Comparison of ENCODE assay signal across 13 cellular contexts in the genomic region with DNA sequence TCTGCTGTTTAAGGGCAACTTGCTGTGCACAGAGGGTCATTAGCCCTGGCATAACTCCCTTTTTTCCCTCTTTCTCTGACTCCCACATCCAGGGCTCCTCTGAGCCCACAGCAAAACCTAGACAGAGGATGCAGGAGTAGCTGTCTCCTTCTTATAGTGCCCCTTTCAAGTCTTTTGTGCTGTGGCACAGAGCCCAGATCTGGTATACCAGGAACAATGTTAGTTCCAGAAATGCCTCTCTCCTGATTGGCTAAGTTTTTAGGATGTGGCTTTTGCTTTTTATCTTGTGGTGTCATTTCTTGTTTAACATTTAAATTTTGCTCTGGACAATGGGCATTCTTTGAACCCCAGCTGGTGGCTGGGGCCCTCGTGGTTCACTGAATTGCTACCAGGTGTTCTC. TPM values are rescaled to one million over a fixed set of nuclear protein-coding genes. Genes with fewer than 3 reads are reported as not detected.
A peak's percentile ranks its signal among the peaks of the same experiment; 100 is the strongest.
DNase-seq lines count a peak whose midpoint lies in the region; ATAC-seq and TF ChIP-seq lines count a peak whose summit lies in the region.
"Had no signal": no experiment of that assay in that cellular context is flagged by ENCODE, and none has a peak within 500 bp of the region (broad histone marks: within the 10 kb centered on the region; RNA-seq: fewer than 3 reads in every experiment).

No MANE protein-coding gene starts in this region.

- H3K4me1 ChIP-seq in testis: no peaks in the 10 kb centered on the region

- 52 to 84% methylated on average over 1 of the region's 1 CpG for WGBS in testis, 2 donors

- CTCF ChIA-PET in CD4-positive, alpha-beta T cell (lab: Charles Lee): interaction anchor here (1.3 to 1.8 kb wide), 3 partner anchors 214 to 227 kb away, joined by 3 to 10 read pairs (median 5); a partner anchor contains a TSS

- no peaks in the 10 kb centered on the region for H3K36me3 ChIP-seq in testis (ENCODE audit: low read depth, missing control alignments)
- H3K36me3 ChIP-seq: WERI-Rb-1 had no signal

- no peak for TF ChIP-seq POLR2A in testis (IDR thresholded peaks at IDR 0.05)

- H3K9me3 ChIP-seq in CD4-positive, alpha-beta T cell (ENCODE audit: control insufficient read depth, low read length): no peaks in the 10 kb centered on the region
- no peaks in the 10 kb centered on the region for H3K9me3 ChIP-seq in testis
- H3K9me3 ChIP-seq: heart left ventricle, sigmoid colon had no signal

- H3K4me1 Mint-ChIP-seq in CD4-positive, alpha-beta T cell (ENCODE audit: low read depth): peaks cover 95% of the 10 kb centered on the region
- H3K4me1 Mint-ChIP-seq in IgD-negative memory B cell: peaks cover 14 to 32% (median 25%) of the 10 kb centered on the region in 3 donors
- H3K4me1 Mint-ChIP-seq in activated T-helper 17 cell treated with anti-CD3 and anti-CD28 coated beads, Interleukin-2, amount 50 U/mL, for 72 hours: peaks cover 64% of the 10 kb centered on the region
- H3K4me1 Mint-ChIP-seq in natural killer cell treated with Interleukin-12 subunit alpha and Interleukin-12 subunit beta and Interleukin-15 and Interleukin-18, amount 100 ng/mL, for 72 hours (ENCODE audit: low read depth in 2 of 2): peaks cover 64 to 73% of the 10 kb centered on the region in 2 donors

- no peaks in the 10 kb centered on the region for H3K27me3 Mint-ChIP-seq in CD4-positive, alpha-beta T cell
- no peaks in the 10 kb centered on the region for H3K27me3 Mint-ChIP-seq in IgD-negative memory B cell
- H3K27me3 Mint-ChIP-seq in activated T-helper 17 cell treated with anti-CD3 and anti-CD28 coated beads, Interleukin-2, amount 50 U/mL, for 72 hours: no peaks in the 10 kb centered on the region
- H3K27me3 Mint-ChIP-seq in natural killer cell treated with Interleukin-12 subunit alpha and Interleukin-12 subunit beta and Interleukin-15 and Interleukin-18, amount 100 ng/mL, for 72 hours: no peaks in the 10 kb centered on the region

- TF ChIP-seq CTCF in CD4-positive, alpha-beta T cell (IDR thresholded peaks at IDR 0.05): no peak
- no peak for TF ChIP-seq CTCF in testis (IDR thresholded peaks at IDR 0.05)

- H3K27ac Mint-ChIP-seq in CD4-positive, alpha-beta T cell: peak overlapping the region; percentile 69
- H3K27ac Mint-ChIP-seq in IgD-negative memory B cell: peak overlapping the region; percentile 30 to 78 (median 63)
- H3K27ac Mint-ChIP-seq in activated T-helper 17 cell treated with anti-CD3 and anti-CD28 coated beads, Interleukin-2, amount 50 U/mL, for 72 hours: peak overlapping the region; percentile 70
- peak overlapping the region; percentile 72 to 89 for H3K27ac Mint-ChIP-seq in natural killer cell treated with Interleukin-12 subunit alpha and Interleukin-12 subunit beta and Interleukin-15 and Interleukin-18, amount 100 ng/mL, for 72 hours

- H3K27me3 ChIP-seq in CD4-positive, alpha-beta T cell (ENCODE audit: control insufficient read depth, insufficient read depth, low read length): no peaks in the 10 kb centered on the region
- H3K27me3 ChIP-seq in testis: no peaks in the 10 kb centered on the region
- H3K27me3 ChIP-seq: heart left ventricle, sigmoid colon had no signal

- H3K27ac ChIP-seq in CD4-positive, alpha-beta T cell (ENCODE audit: low read depth, low read length): peak overlapping the region; percentile 25
- H3K27ac ChIP-seq in testis: no peak overlapping the region
- H3K27ac ChIP-seq: heart left ventricle, WERI-Rb-1 had no signal

- no peaks in the 10 kb centered on the region for H3K9me3 Mint-ChIP-seq in CD4-positive, alpha-beta T cell
- no peaks in the 10 kb centered on the region for H3K9me3 Mint-ChIP-seq in IgD-negative memory B cell
- no peaks in the 10 kb centered on the region for H3K9me3 Mint-ChIP-seq in activated T-helper 17 cell treated with anti-CD3 and anti-CD28 coated beads, Interleukin-2, amount 50 U/mL, for 72 hours
- H3K9me3 Mint-ChIP-seq in natural killer cell treated with Interleukin-12 subunit alpha and Interleukin-12 subunit beta and Interleukin-15 and Interleukin-18, amount 100 ng/mL, for 72 hours: no peaks in the 10 kb centered on the region
- H3K9me3 Mint-ChIP-seq: activated T-cell treated with anti-CD3 and anti-CD28 coated beads, Interleukin-2, amount 50 U/mL, for 4 hours had no signal

- intact Hi-C loops in CD4-positive, alpha-beta T cell (cut with DNase I, micrococcal nuclease): loop anchor here in 1 of 2 experiments (1.0 kb wide), 1 partner anchor 244 kb away; no protein-coding TSS in a partner anchor
- intact Hi-C loops in testis (cut with DNase I; ENCODE audit: low total_unique reads): no loop called here

- no peak overlapping the region for H3K4me3 ChIP-seq in testis
- H3K4me3 ChIP-seq: heart left ventricle, sigmoid colon had no signal

- ATAC-seq in CD4-positive, alpha-beta T cell (ENCODE audit: poor library complexity): peak; percentile 35
- ATAC-seq in activated T-helper 17 cell treated with anti-CD3 and anti-CD28 coated beads, Interleukin-2, amount 50 U/mL, for 72 hours (replicated peaks): no peak
- ATAC-seq in natural killer cell treated with Interleukin-12 subunit alpha and Interleukin-12 subunit beta and Interleukin-15 and Interleukin-18, amount 100 ng/mL, for 72 hours: no peak
- ATAC-seq: activated T-cell treated with anti-CD3 and anti-CD28 coated beads, Interleukin-2, amount 50 U/mL, for 4 hours; heart left ventricle had no signal

- no peak for DNase-seq in CD4-positive, alpha-beta T cell
- no peak for DNase-seq in natural killer cell treated with Interleukin-12 subunit alpha and Interleukin-12 subunit beta and Interleukin-15 and Interleukin-18, amount 100 ng/mL, for 72 hours (ENCODE audit: low spot score)
- DNase-seq in SKM-1 treated with dmso at 0.1 percent for 144 hours (lab: John Stamatoyannopoulos, UW; ENCODE audit: unreplicated experiment) (no peak), testis (no peak), putamen (ENCODE audit: low spot score) (no peak)
- DNase-seq: activated T-cell treated with anti-CD3 and anti-CD28 coated beads, Interleukin-2, amount 50 U/mL, for 4 hours; heart left ventricle; NCI-H1694; NCI-H526; sigmoid colon; WERI-Rb-1 had no signal

- H3K36me3 Mint-ChIP-seq in CD4-positive, alpha-beta T cell (ENCODE audit: low read depth): peaks cover 54% of the 10 kb centered on the region
- peaks cover 5% of the 10 kb centered on the region for H3K36me3 Mint-ChIP-seq in IgD-negative memory B cell
- H3K36me3 Mint-ChIP-seq in activated T-helper 17 cell treated with anti-CD3 and anti-CD28 coated beads, Interleukin-2, amount 50 U/mL, for 72 hours (ENCODE audit: low read depth): peaks cover 30% of the 10 kb centered on the region
- H3K36me3 Mint-ChIP-seq in natural killer cell treated with Interleukin-12 subunit alpha and Interleukin-12 subunit beta and Interleukin-15 and Interleukin-18, amount 100 ng/mL, for 72 hours: peaks cover 5% of the 10 kb centered on the region

- POLR2A ChIA-PET in CD4-positive, alpha-beta T cell (lab: Charles Lee): interaction anchor here (1.2 kb wide), 1 partner anchor 214 kb away, joined by 12 read pairs; a partner anchor contains a TSS

- no peak overlapping the region for H3K4me3 Mint-ChIP-seq in CD4-positive, alpha-beta T cell
- H3K4me3 Mint-ChIP-seq in IgD-negative memory B cell: no peak overlapping the region
- H3K4me3 Mint-ChIP-seq in activated T-helper 17 cell treated with anti-CD3 and anti-CD28 coated beads, Interleukin-2, amount 50 U/mL, for 72 hours: no peak overlapping the region
- H3K4me3 Mint-ChIP-seq in natural killer cell treated with Interleukin-12 subunit alpha and Interleukin-12 subunit beta and Interleukin-15 and Interleukin-18, amount 100 ng/mL, for 72 hours: peak overlapping the region; percentile 40
- H3K4me3 Mint-ChIP-seq: activated T-cell treated with anti-CD3 and anti-CD28 coated beads, Interleukin-2, amount 50 U/mL, for 4 hours had no signal

RNA-seq across cellular contexts. Expression of a gene that starts 25.6 kb away (rescaled TPM):
- 10 to 100 TPM; 64.7 to 73.1 TPM for total RNA-seq in CD4-positive, alpha-beta T cell
- 16.6 TPM for polyA plus RNA-seq in IgD-negative memory B cell
- total RNA-seq in activated T-helper 17 cell treated with anti-CD3 and anti-CD28 coated beads, Interleukin-2, amount 50 U/mL, for 72 hours: 100 to 1,000 TPM; 193 to 204 TPM
- total RNA-seq in natural killer cell treated with Interleukin-12 subunit alpha and Interleukin-12 subunit beta and Interleukin-15 and Interleukin-18, amount 100 ng/mL, for 72 hours: 100 to 1,000 TPM; 109 to 181 TPM
- 10 to 100 TPM; 31.4 to 48.3 TPM for total RNA-seq in testis
- polyA plus RNA-seq in testis (ENCODE audit: insufficient read depth, low read depth, low replicate concordance): 45.9 TPM
